Comparison of ENCODE assay signal across 10 cellular contexts in the genomic region with DNA sequence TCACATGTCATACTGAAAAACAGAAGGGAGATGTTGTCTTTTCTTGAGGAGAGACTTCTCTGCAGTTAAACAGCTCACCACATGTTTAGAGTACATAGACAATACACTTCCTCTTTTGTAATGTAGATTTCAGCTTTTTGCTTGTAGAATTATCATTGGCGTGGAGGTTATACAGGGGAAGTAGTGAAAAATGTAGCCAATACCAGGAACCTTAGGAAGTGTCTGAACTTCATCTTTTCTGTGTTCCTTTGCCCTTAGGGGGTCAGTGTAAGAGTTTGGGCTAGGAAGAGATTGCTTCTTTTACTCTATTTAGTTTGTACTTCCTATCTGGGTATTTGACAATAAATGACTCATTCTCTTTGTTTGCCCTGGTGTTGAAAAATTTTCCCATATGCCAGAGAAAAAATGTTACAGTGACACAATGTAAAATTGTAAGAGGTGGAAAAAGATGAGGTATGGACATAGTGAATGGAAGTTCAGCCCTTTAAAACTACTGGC. TPM values are rescaled to one million over a fixed set of nuclear protein-coding genes. Genes with fewer than 3 reads are reported as not detected.
DNase-seq lines count a peak whose midpoint lies in the region; ATAC-seq and TF ChIP-seq lines count a peak whose summit lies in the region.
"Had no signal": no experiment of that assay in that cellular context is flagged by ENCODE, and none has a peak within 500 bp of the region (broad histone marks: within the 10 kb centered on the region; RNA-seq: fewer than 3 reads in every experiment).

No MANE protein-coding gene starts in this region.

- peak; percentile 46 for ATAC-seq in Right ventricle myocardium inferior
- peak; percentile 92 for ATAC-seq in upper lobe of right lung
- ATAC-seq: A549, Panc1 had no signal

- no peak overlapping the region for H3K27ac ChIP-seq in upper lobe of right lung
- H3K27ac ChIP-seq: A549 had no signal

- no peaks in the 10 kb centered on the region for H3K4me1 ChIP-seq in upper lobe of right lung
- H3K4me1 ChIP-seq: A549 had no signal

- no peaks in the 10 kb centered on the region for H3K27me3 ChIP-seq in upper lobe of right lung

- H3K36me3 ChIP-seq in upper lobe of right lung: no peaks in the 10 kb centered on the region

- DNase-seq in Right ventricle myocardium inferior (ENCODE audit: missing footprints) (no peak), cardiac septum (ENCODE audit: low spot score) (no peak), HS-5 (ENCODE audit: low read depth) (peak; percentile 69), dermis microvascular lymphatic vessel endothelial cell (ENCODE audit: low read depth in 2 of 2) (peak; percentile 74 to 78), upper lobe of right lung (no peak)
- DNase-seq in activated effector memory CD4-positive, alpha-beta T cell treated with anti-CD3 and anti-CD28 coated beads, Interleukin-2, amount 50 U/mL, for 16 hours: no peak
- DNase-seq in stimulated activated CD4-positive, alpha-beta T cell treated with anti-CD3 and anti-CD28 coated beads, Interleukin-4, amount 100 ng/mL, for 1 hour: no peak
- DNase-seq in stimulated activated CD4-positive, alpha-beta T cell treated with anti-CD3 and anti-CD28 coated beads, Interleukin-2, amount 100 ng/mL, for 24 hours: no peak

- no peaks in the 10 kb centered on the region for H3K9me3 ChIP-seq in upper lobe of right lung
- H3K9me3 ChIP-seq: A549 had no signal

- no peak for TF ChIP-seq CTCF in upper lobe of right lung (IDR thresholded peaks at IDR 0.05)

- intact Hi-C loops in Right ventricle myocardium inferior (cut with DNase I): no loop called here
- intact Hi-C loops in cardiac septum (cut with DNase I): loop anchor here (10.0 kb wide), 2 partner anchors 205 to 215 kb away; no protein-coding TSS in a partner anchor
- intact Hi-C loops in upper lobe of right lung (cut with DNase I): no loop called here

- no peak overlapping the region for H3K4me3 ChIP-seq in upper lobe of right lung
- H3K4me3 ChIP-seq: A549 had no signal

RNA-seq across cellular contexts. Expression of gene CDKN2B, which starts 21.0 kb away (rescaled TPM):
- total RNA-seq in Right ventricle myocardium inferior (3.0 TPM), cardiac septum (3.6 TPM), dermis microvascular lymphatic vessel endothelial cell (5.1 and 9.9 TPM in 2 replicates), upper lobe of right lung (31.3 TPM)

RNA-seq across cellular contexts. Expression of gene CDKN2B-AS1, which starts 35.6 kb away (rescaled TPM):
- total RNA-seq in Right ventricle myocardium inferior: not detected
- not detected for total RNA-seq in cardiac septum
- 0.76 and 1.4 TPM in 2 replicates for total RNA-seq in dermis microvascular lymphatic vessel endothelial cell
- 2.3 TPM for total RNA-seq in upper lobe of right lung

RNA-seq across cellular contexts. Expression of gene CDKN2A, which starts 36.0 kb away (rescaled TPM):
- total RNA-seq in Right ventricle myocardium inferior (0.49 TPM), cardiac septum (1.2 TPM), dermis microvascular lymphatic vessel endothelial cell (4.2 and 6.3 TPM in 2 replicates), upper lobe of right lung (5.1 TPM)

Comparison
In these comparisons a context has a peak if more than half of its experiments do, and no peak if none do; other contexts are left out.
1. DNase-seq: peak in HS-5 (single experiment) and dermis microvascular lymphatic vessel endothelial cell (2 of 2); none in Right ventricle myocardium inferior (single experiment), cardiac septum (single experiment), upper lobe of right lung (single experiment), activated effector memory CD4-positive, alpha-beta T cell treated with anti-CD3 and anti-CD28 coated beads, Interleukin-2, amount 50 U/mL, for 16 hours (single experiment), stimulated activated CD4-positive, alpha-beta T cell treated with anti-CD3 and anti-CD28 coated beads, Interleukin-4, amount 100 ng/mL, for 1 hour (single experiment) and stimulated activated CD4-positive, alpha-beta T cell treated with anti-CD3 and anti-CD28 coated beads, Interleukin-2, amount 100 ng/mL, for 24 hours (0 of 2).